ENCODE assay signal across 23 cellular contexts in genomic region chr11:101817536-101817935, GRCh38.
DNase-seq lines count a peak whose midpoint lies in the region; ATAC-seq and TF ChIP-seq lines count a peak whose summit lies in the region.
"Had no signal": no experiment of that assay in that cellular context is flagged by ENCODE, and none has a peak within 500 bp of the region (broad histone marks: within the 10 kb centered on the region; RNA-seq: fewer than 3 reads in every experiment).

No MANE protein-coding gene starts in this region.

- H3K36me3 Mint-ChIP-seq in chondrocyte (ENCODE audit: low read depth) = no peaks in the 10 kb centered on the region
- H3K36me3 Mint-ChIP-seq: CD8-positive, alpha-beta T cell had no signal

- H3K4me3 ChIP-seq in skeletal muscle cell (ENCODE audit: low read depth, low read length) = no peak overlapping the region
- H3K4me3 ChIP-seq: MG63, SK-N-MC had no signal

- peaks cover 18% of the 10 kb centered on the region for H3K4me1 Mint-ChIP-seq in chondrocyte (ENCODE audit: low read depth)

- no peaks in the 10 kb centered on the region for H3K27me3 Mint-ChIP-seq in chondrocyte (ENCODE audit: low read depth)

- peak overlapping the region; percentile 68 for H3K27ac Mint-ChIP-seq in chondrocyte (ENCODE audit: unreplicated experiment)
- H3K27ac Mint-ChIP-seq: CD8-positive, alpha-beta T cell had no signal

- DNase-seq in LHCN-M2 (ENCODE audit: low read depth) (peak; percentile 39), chondrocyte (ENCODE audit: low spot score) (no peak), fibroblast of the conjunctiva (ENCODE audit: low read depth) (peak; percentile 43), skeletal muscle cell (ENCODE audit: low read depth) (peak; percentile 17), occipital lobe (lab: John Stamatoyannopoulos, UW) (no peak), superior temporal gyrus (ENCODE audit: extremely low spot score) (no peak), GF-D8 (lab: John Stamatoyannopoulos, UW) (no peak)
- DNase-seq: ACHN; AML-193; C1 segment of cervical spinal cord; Calu3; CD8-positive, alpha-beta T cell; DMS153; Karpas-422; MG63; NCI-H1694 treated with DMSO at 0.1 percent for 48 hours; NCI-H2081 treated with DMSO at 0.1 percent for 48 hours; NCI-H2171 treated with DMSO at 0.1 percent for 48 hours; NCI-H526; OCI-M1; SHP77 had no signal

- H3K4me3 Mint-ChIP-seq in chondrocyte (ENCODE audit: unreplicated experiment) = no peak overlapping the region
- H3K4me3 Mint-ChIP-seq: CD8-positive, alpha-beta T cell had no signal

- TF ChIP-seq CTCF in chondrocyte (IDR thresholded peaks at IDR 0.05) = no peak

- ATAC-seq in HG03196 (IDR thresholded peaks at IDR 0.05; ENCODE audit: unreplicated experiment) = no peak
- ATAC-seq: CD8-positive, alpha-beta T cell had no signal

- no peaks in the 10 kb centered on the region for H3K9me3 Mint-ChIP-seq in chondrocyte (ENCODE audit: low read depth)
- H3K9me3 Mint-ChIP-seq: CD8-positive, alpha-beta T cell had no signal

Comparison
In these comparisons a context has a peak if more than half of its experiments do, and no peak if none do; other contexts are left out.
1. DNase-seq: peak in LHCN-M2 (single experiment), fibroblast of the conjunctiva (single experiment) and skeletal muscle cell (single experiment); none in chondrocyte (single experiment), occipital lobe (single experiment), superior temporal gyrus (single experiment) and GF-D8 (single experiment).